Comparison of ENCODE assay signal across 21 cellular contexts in genomic region chr13:100433475-100433874, GRCh38.
DNase-seq lines count a peak whose midpoint lies in the region; ATAC-seq and TF ChIP-seq lines count a peak whose summit lies in the region.
"Had no signal": no experiment of that assay in that cellular context is flagged by ENCODE, and none has a peak within 500 bp of the region (broad histone marks: within the 10 kb centered on the region; RNA-seq: fewer than 3 reads in every experiment).

No MANE protein-coding gene starts in this region.

- no peaks in the 10 kb centered on the region for H3K27me3 Mint-ChIP-seq in immature natural killer cell (ENCODE audit: low read depth in 3 of 3)
- no peaks in the 10 kb centered on the region for H3K27me3 Mint-ChIP-seq in Caco-2 (ENCODE audit: insufficient read depth, unreplicated experiment)
- H3K27me3 Mint-ChIP-seq: activated T-cell treated with anti-CD3 and anti-CD28 coated beads, Interleukin-2, amount 50 U/mL, for 24 hours; CD8-positive, alpha-beta memory T cell; stimulated activated memory B cell treated with anti-CD40 and anti-IgM and Interleukin-4, amounts not matched to agents 10 μg/mL and 1 μg/mL and 100 μg/mL, for 72 hours had no signal

- no peak overlapping the region for H3K4me3 Mint-ChIP-seq in immature natural killer cell
- H3K4me3 Mint-ChIP-seq in Caco-2 (ENCODE audit: unreplicated experiment), result no peak overlapping the region
- H3K4me3 Mint-ChIP-seq: activated T-cell treated with anti-CD3 and anti-CD28 coated beads, Interleukin-2, amount 50 U/mL, for 24 hours; CD8-positive, alpha-beta memory T cell; stimulated activated memory B cell treated with anti-CD40 and anti-IgM and Interleukin-4, amounts not matched to agents 10 μg/mL and 1 μg/mL and 100 μg/mL, for 72 hours had no signal

- intact Hi-C loops in Caco-2 (cut with micrococcal nuclease; ENCODE audit: unreplicated experiment), result no loop called here

- H3K36me3 Mint-ChIP-seq in immature natural killer cell (peaks cover 15 to 49% (median 29%) of the 10 kb centered on the region in 3 donors), Caco-2 (ENCODE audit: insufficient read depth, unreplicated experiment) (peaks cover 7% of the 10 kb centered on the region)

- H3K27me3 ChIP-seq in Caco-2 (replicated peaks; ENCODE audit: control insufficient read depth, insufficient read depth, low read length), result no peaks in the 10 kb centered on the region
- H3K27me3 ChIP-seq: heart right ventricle, ovary, right lobe of liver, thyroid gland had no signal

- no peak overlapping the region for H3K4me3 ChIP-seq in Caco-2 (ENCODE audit: low read depth, low read length)
- H3K4me3 ChIP-seq: heart right ventricle, lung, ovary, right lobe of liver, thyroid gland had no signal

- no TSS peak for BruUV-seq in Caco-2 (replicated peaks; lab: Mats Ljungman, UMichigan)

- H3K36me3 ChIP-seq in Caco-2 (ENCODE audit: control insufficient read depth, insufficient read depth, low read length), result no peaks in the 10 kb centered on the region; the same call in 1 of the 2 replicates
- H3K36me3 ChIP-seq: ovary, thyroid gland had no signal

- POLR2A ChIA-PET in Caco-2 (lab: Charles Lee), result no interaction called here

- no peaks in the 10 kb centered on the region for H3K9me3 Mint-ChIP-seq in immature natural killer cell
- H3K9me3 Mint-ChIP-seq in Caco-2 (ENCODE audit: unreplicated experiment), result no peaks in the 10 kb centered on the region

- peaks cover 19% of the 10 kb centered on the region for H3K4me1 ChIP-seq in Caco-2
- H3K4me1 ChIP-seq: heart right ventricle, thyroid gland had no signal

- H3K4me1 Mint-ChIP-seq in immature natural killer cell (peaks cover 14 to 15% of the 10 kb centered on the region in 2 donors), Caco-2 (ENCODE audit: low read depth, unreplicated experiment) (peaks cover 10% of the 10 kb centered on the region)
- H3K4me1 Mint-ChIP-seq: stimulated activated memory B cell treated with anti-CD40 and anti-IgM and Interleukin-4, amounts not matched to agents 10 μg/mL and 1 μg/mL and 100 μg/mL, for 72 hours had no signal

- DNase-seq in immature natural killer cell, result no peak
- DNase-seq in Caco-2, result no peak
- DNase-seq in NCI-H2227 treated with DMSO at 0.1 percent for 48 hours (lab: John Stamatoyannopoulos, UW), result no peak
- DNase-seq: activated T-cell treated with anti-CD3 and anti-CD28 coated beads, Interleukin-2, amount 50 U/mL, for 24 hours; CD8-positive, alpha-beta memory T cell; DND-41; heart right ventricle; NCI-H2081 treated with DMSO at 0.1 percent for 48 hours; NCI-H510A; ovary; right lobe of liver; stimulated activated CD4-positive, alpha-beta T cell treated with anti-CD3 and anti-CD28 coated beads, Interleukin-15, amount 100 ng/mL, for 24 hours; thyroid gland had no signal

- no peak for TF ChIP-seq CTCF in Caco-2 (IDR thresholded peaks at IDR 0.05; ENCODE audit: insufficient read depth in 1 of 2, low read depth in 1 of 2, low read length in 1 of 2, severe bottlenecking in 1 of 2, unreplicated experiment in 1 of 2)

- ATAC-seq in GM18867 (IDR thresholded peaks at IDR 0.05; ENCODE audit: unreplicated experiment) (peak; percentile 27), GM21576 (IDR thresholded peaks at IDR 0.05; ENCODE audit: unreplicated experiment) (peak; percentile 9), SK-N-SH treated with all-trans-retinoic acid at 6 μM for 48 hours (peak; percentile 27), HG02642 (IDR thresholded peaks at IDR 0.05; ENCODE audit: poor library complexity, unreplicated experiment) (no peak), GM18858 (IDR thresholded peaks at IDR 0.05; ENCODE audit: unreplicated experiment) (no peak)
- ATAC-seq: heart right ventricle had no signal

- CTCF ChIA-PET in Caco-2 (lab: Charles Lee), result no interaction called here

- H3K9me3 ChIP-seq in Caco-2, result no peaks in the 10 kb centered on the region
- H3K9me3 ChIP-seq: ovary, right lobe of liver, thyroid gland had no signal

- peak overlapping the region in 4 of 6 donors; percentile 20 to 84 (median 52) for H3K27ac Mint-ChIP-seq in immature natural killer cell
- no peak overlapping the region for H3K27ac Mint-ChIP-seq in Caco-2 (ENCODE audit: unreplicated experiment)
- H3K27ac Mint-ChIP-seq: activated naive CD4-positive, alpha-beta T cell treated with anti-CD3 and anti-CD28 coated beads, Interleukin-2, amount 50 U/mL, for 72 hours; activated T-cell treated with anti-CD3 and anti-CD28 coated beads, Interleukin-2, amount 50 U/mL, for 24 hours; stimulated activated memory B cell treated with anti-CD40 and anti-IgM and Interleukin-4, amounts not matched to agents 10 μg/mL and 1 μg/mL and 100 μg/mL, for 72 hours had no signal

TF ChIP-seq in SK-N-SH treated with all-trans-retinoic acid at 6 μM for 48 hours, 23 proteins besides CTCF, POLR2A, EP300 and RAD21:
- TF ChIP-seq ZNF565 (CRISPR knock-in tag; conservative IDR thresholded peaks at IDR 0.05; ENCODE audit: low read depth) (no peak), OSR1 (CRISPR knock-in tag; IDR thresholded peaks at IDR 0.05) (no peak), CSRNP3 (CRISPR knock-in tag; IDR thresholded peaks at IDR 0.05) (no peak), ZNF8 (CRISPR knock-in tag; IDR thresholded peaks at IDR 0.05) (no peak), PPARA (CRISPR knock-in tag; IDR thresholded peaks at IDR 0.05; ENCODE audit: borderline replicate concordance) (no peak), TCF4 (CRISPR knock-in tag; IDR thresholded peaks at IDR 0.05; ENCODE audit: borderline replicate concordance) (no peak), ESRRG (CRISPR knock-in tag; IDR thresholded peaks at IDR 0.05) (no peak), SNAI2 (CRISPR knock-in tag; IDR thresholded peaks at IDR 0.05) (no peak), ZFP30 (CRISPR knock-in tag; IDR thresholded peaks at IDR 0.05) (no peak), ZNF70 (CRISPR knock-in tag; IDR thresholded peaks at IDR 0.05) (no peak), TOX (CRISPR knock-in tag; IDR thresholded peaks at IDR 0.05; ENCODE audit: borderline replicate concordance) (no peak), TSHZ2 (CRISPR knock-in tag; IDR thresholded peaks at IDR 0.05) (no peak), ARNTL (CRISPR knock-in tag; IDR thresholded peaks at IDR 0.05; ENCODE audit: borderline replicate concordance, low read depth) (no peak), GLIS3 (CRISPR knock-in tag; IDR thresholded peaks at IDR 0.05) (no peak), CSDC2 (CRISPR knock-in tag; IDR thresholded peaks at IDR 0.05) (no peak), RARB (CRISPR knock-in tag; IDR thresholded peaks at IDR 0.05) (no peak)
TF ChIP-seq in SK-N-SH treated with all-trans-retinoic acid at 6 μM for 48 hours: peak in this region for 0.

Comparison
In these comparisons a context has a peak if more than half of its experiments do, and no peak if none do; other contexts are left out.
1. ATAC-seq: peak in GM18867 (single experiment), GM21576 (single experiment) and SK-N-SH treated with all-trans-retinoic acid at 6 μM for 48 hours (single experiment); none in HG02642 (single experiment) and GM18858 (single experiment).